In the genomic region with DNA sequence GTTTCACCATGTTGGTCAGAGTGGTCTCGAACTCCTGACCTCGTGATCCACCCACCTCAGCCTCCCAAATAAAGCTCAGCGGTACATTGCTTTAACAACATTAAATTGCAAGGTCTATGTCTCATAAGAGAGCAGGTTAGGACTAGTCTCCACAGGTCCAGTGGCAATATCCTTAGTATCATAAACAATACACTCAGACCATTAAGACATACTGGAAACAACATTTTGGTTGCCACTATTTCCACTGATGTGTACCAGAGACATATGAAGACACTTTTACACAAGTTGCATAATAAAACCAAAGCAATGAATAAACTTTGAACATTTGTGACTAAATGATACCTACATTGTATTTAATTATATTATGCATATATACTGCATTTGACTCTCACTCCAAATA, we compare ENCODE assay signal across 26 cellular contexts.
"Had no signal": no experiment of that assay in that cellular context is flagged by ENCODE, and none has a peak within 500 bp of the region (broad histone marks: within the 10 kb centered on the region; RNA-seq: fewer than 3 reads in every experiment).

No MANE protein-coding gene starts in this region.

- H3K27me3 Mint-ChIP-seq: memory B cell; naive B cell; naive thymus-derived CD8-positive, alpha-beta T cell had no signal

- H2AFZ ChIP-seq: hepatocyte had no signal

- H3K36me3 Mint-ChIP-seq: memory B cell; mesothelial cell of epicardium; naive B cell; naive thymus-derived CD8-positive, alpha-beta T cell had no signal

- H3K27me3 ChIP-seq: dorsolateral prefrontal cortex, esophagus squamous epithelium, gastroesophageal sphincter, heart left ventricle, hepatocyte had no signal

- H3K9me3 ChIP-seq: esophagus squamous epithelium, gastroesophageal sphincter, heart left ventricle, left ventricle myocardium inferior, lower lobe of right lung, mucosa of descending colon had no signal

- H3K4me3 ChIP-seq: coronary artery, dorsolateral prefrontal cortex, esophagus squamous epithelium, gastroesophageal sphincter, heart left ventricle, hepatocyte, left ventricle myocardium inferior, lower lobe of right lung, mucosa of descending colon had no signal

- H3K36me3 ChIP-seq: esophagus squamous epithelium, gastroesophageal sphincter, heart left ventricle, left ventricle myocardium inferior, lower lobe of right lung had no signal

- H3K79me2 ChIP-seq: hepatocyte had no signal

- H3K27ac Mint-ChIP-seq: immature natural killer cell; memory B cell; mesothelial cell of epicardium; naive B cell; naive thymus-derived CD8-positive, alpha-beta T cell had no signal

- H3K4me1 ChIP-seq: esophagus squamous epithelium, gastroesophageal sphincter, heart left ventricle, left ventricle myocardium inferior, lower lobe of right lung had no signal

- H3K27ac ChIP-seq: coronary artery, dorsolateral prefrontal cortex, epithelial cell of prostate, esophagus squamous epithelium, gastroesophageal sphincter, heart left ventricle, hepatocyte, left ventricle myocardium inferior, lower lobe of right lung had no signal

- H3K4me1 Mint-ChIP-seq: immature natural killer cell; memory B cell; mesothelial cell of epicardium; naive B cell; naive thymus-derived CD8-positive, alpha-beta T cell had no signal

- DNase-seq: dermis blood vessel endothelial cell; dorsolateral prefrontal cortex; effector CD4-positive, alpha-beta T cell; effector memory CD4-positive, alpha-beta T cell; erythroblast; esophagus squamous epithelium; foreskin fibroblast; heart left ventricle; hypothalamus; immature natural killer cell; islet precursor cell; kidney; kidney glomerular epithelial cell; left colon; left ventricle myocardium inferior; lower lobe of right lung; mesendoderm; mucosa of descending colon; naive B cell; naive thymus-derived CD8-positive, alpha-beta T cell had no signal

- H3K4me2 ChIP-seq: hepatocyte had no signal

- H3K4me3 Mint-ChIP-seq: immature natural killer cell; memory B cell; mesothelial cell of epicardium; naive B cell; naive thymus-derived CD8-positive, alpha-beta T cell had no signal

- H3K9me3 Mint-ChIP-seq: memory B cell had no signal
